Comparison of ENCODE assay signal across 26 cellular contexts in the genomic region with DNA sequence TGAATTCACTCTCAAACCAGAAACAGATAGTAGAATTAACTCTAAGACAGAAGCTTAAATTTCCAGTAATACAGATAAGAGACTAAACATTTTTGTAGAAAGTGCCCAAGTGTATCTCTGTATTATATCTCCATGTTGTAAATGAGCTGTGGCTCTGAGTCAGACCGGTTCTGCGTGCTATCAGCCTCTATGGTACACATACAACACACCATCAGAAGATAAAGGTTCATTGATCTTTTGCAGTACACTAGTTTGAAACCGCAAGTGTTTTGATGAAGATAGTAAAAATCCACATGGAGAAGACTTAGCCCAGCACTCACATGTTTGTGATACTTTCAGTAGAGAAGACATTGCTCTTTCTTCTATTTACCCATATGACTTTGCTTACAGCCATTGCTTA.
DNase-seq lines count a peak whose midpoint lies in the region; FAIRE-seq and TF ChIP-seq lines count a peak whose summit lies in the region.
"Had no signal": no experiment of that assay in that cellular context is flagged by ENCODE, and none has a peak within 500 bp of the region (broad histone marks: within the 10 kb centered on the region; RNA-seq: fewer than 3 reads in every experiment).

No MANE protein-coding gene starts in this region.

- H3K4me1 ChIP-seq in smooth muscle cell (ENCODE audit: low read depth): no peaks in the 10 kb centered on the region
- H3K4me1 ChIP-seq: A549; BLaER1 treated with 17β-estradiol and CSF1 and Interleukin-3, amounts not matched to agents 10 nM and 100 nM had no signal

- no peaks in the 10 kb centered on the region for H3K36me3 Mint-ChIP-seq in mesothelial cell of epicardium
- H3K36me3 Mint-ChIP-seq: CD14-positive monocyte; CD8-positive, alpha-beta memory T cell had no signal

- TF ChIP-seq CTCF in fibroblast of villous mesenchyme (IDR thresholded peaks at IDR 0.05; ENCODE audit: insufficient read depth, low read depth, low read length) (no peak), mesothelial cell of epicardium (IDR thresholded peaks at IDR 0.05; ENCODE audit: unreplicated experiment) (no peak), smooth muscle cell (IDR thresholded peaks at IDR 0.05; ENCODE audit: borderline replicate concordance, insufficient read depth, poor library complexity, severe bottlenecking) (no peak)

- H3K4me1 Mint-ChIP-seq in mesothelial cell of epicardium: peaks cover 28% of the 10 kb centered on the region
- H3K4me1 Mint-ChIP-seq: CD14-positive monocyte; CD8-positive, alpha-beta memory T cell had no signal

- FAIRE-seq in H54 (lab: Jason Lieb, UNC): peak; percentile 53
- FAIRE-seq: A549, GM12891, GM18507 had no signal

- H3K79me2 ChIP-seq in smooth muscle cell (ENCODE audit: low read depth): no peaks in the 10 kb centered on the region

- WGBS in smooth muscle cell (ENCODE audit: low lambda C conversion rate): 8% methylated on average over 3 of the region's 3 CpGs

- no peaks in the 10 kb centered on the region for H4K20me1 ChIP-seq in smooth muscle cell (ENCODE audit: low read depth)
- H4K20me1 ChIP-seq: BLaER1 treated with 17β-estradiol and CSF1 and Interleukin-3, amounts not matched to agents 10 nM and 100 nM had no signal

- peak overlapping the region; percentile 68 for H3K4me2 ChIP-seq in smooth muscle cell
- H3K4me2 ChIP-seq: A549; BLaER1 treated with 17β-estradiol and CSF1 and Interleukin-3, amounts not matched to agents 10 nM and 100 nM had no signal

- H3K27ac Mint-ChIP-seq in mesothelial cell of epicardium: peak overlapping the region; percentile 78
- H3K27ac Mint-ChIP-seq: CD14-positive monocyte; CD4-positive, alpha-beta T cell; CD8-positive, alpha-beta memory T cell had no signal

- peak overlapping the region; percentile 64 for H3K27ac ChIP-seq in smooth muscle cell (ENCODE audit: low read depth)
- H3K27ac ChIP-seq: A549; BLaER1 treated with 17β-estradiol and CSF1 and Interleukin-3, amounts not matched to agents 10 nM and 100 nM had no signal

- H3F3A ChIP-seq in smooth muscle cell (ENCODE audit: low read depth): peaks cover 7% of the 10 kb centered on the region

- no peaks in the 10 kb centered on the region for H3K27me3 Mint-ChIP-seq in mesothelial cell of epicardium (ENCODE audit: low read depth)

- no peak overlapping the region for H2AFZ ChIP-seq in smooth muscle cell (ENCODE audit: low read depth)

- no peak for TF ChIP-seq POLR2A in H54 (IDR thresholded peaks at IDR 0.05; ENCODE audit: low read depth, low read length)

- no peaks in the 10 kb centered on the region for H3K9me3 ChIP-seq in smooth muscle cell (replicated peaks; ENCODE audit: low read depth)
- H3K9me3 ChIP-seq: A549; BE2C; BLaER1 treated with 17β-estradiol and CSF1 and Interleukin-3, amounts not matched to agents 10 nM and 100 nM had no signal

- H3K9ac ChIP-seq in smooth muscle cell (ENCODE audit: low read depth): no peak overlapping the region
- H3K9ac ChIP-seq: BLaER1 treated with 17β-estradiol and CSF1 and Interleukin-3, amounts not matched to agents 10 nM and 100 nM had no signal

- no peaks in the 10 kb centered on the region for H3K27me3 ChIP-seq in smooth muscle cell (ENCODE audit: low read depth)
- H3K27me3 ChIP-seq: BE2C; BLaER1 treated with 17β-estradiol and CSF1 and Interleukin-3, amounts not matched to agents 10 nM and 100 nM had no signal

- H3K9me3 Mint-ChIP-seq in mesothelial cell of epicardium: no peaks in the 10 kb centered on the region
- H3K9me3 Mint-ChIP-seq: CD4-positive, alpha-beta T cell; CD8-positive, alpha-beta memory T cell had no signal

- DNase-seq in H54 (ENCODE audit: insufficient read length, low spot score) (no peak), fibroblast of villous mesenchyme (ENCODE audit: low read depth) (peak; percentile 93), mesothelial cell of epicardium (ENCODE audit: low spot score in 2 of 2, unreplicated experiment in 2 of 2) (no peak), smooth muscle cell (lab: John Stamatoyannopoulos, UW; ENCODE audit: unreplicated experiment) (no peak), SHP77 (lab: John Stamatoyannopoulos, UW) (no peak), NCI-H2227 treated with DMSO at 0.1 percent for 48 hours (lab: John Stamatoyannopoulos, UW) (no peak)
- DNase-seq in activated CD4-positive, CD25-positive, alpha-beta regulatory T cell treated with anti-CD3 and anti-CD28 coated beads, Interleukin-2, amount 50 U/mL, for 72 hours: no peak
- no peak for DNase-seq in stimulated activated CD4-positive, alpha-beta T cell treated with anti-CD3 and anti-CD28 coated beads, Interleukin-4, amount 100 ng/mL, for 1 hour
- DNase-seq: 8988T; ACHN; AML-193; BE2C; Calu3; CD4-positive, alpha-beta T cell; CD8-positive, alpha-beta memory T cell; DMS53; DMS79 treated with DMSO at 0.1 percent for 48 hours; GF-D8; GOT3; H7; HCEC 1CT had no signal

- H3K4me3 ChIP-seq in fibroblast of villous mesenchyme (ENCODE audit: low read depth, low read length): no peak overlapping the region
- H3K4me3 ChIP-seq in smooth muscle cell: no peak overlapping the region
- H3K4me3 ChIP-seq: A549; BLaER1 treated with 17β-estradiol and CSF1 and Interleukin-3, amounts not matched to agents 10 nM and 100 nM had no signal

- no peak overlapping the region for H3K4me3 Mint-ChIP-seq in mesothelial cell of epicardium
- H3K4me3 Mint-ChIP-seq: CD14-positive monocyte; CD4-positive, alpha-beta T cell; CD8-positive, alpha-beta memory T cell had no signal

- no peaks in the 10 kb centered on the region for H3K36me3 ChIP-seq in smooth muscle cell (ENCODE audit: low read depth)
- H3K36me3 ChIP-seq: BE2C; BLaER1 treated with 17β-estradiol and CSF1 and Interleukin-3, amounts not matched to agents 10 nM and 100 nM had no signal
